ENCODE assay signal across 14 cellular contexts in genomic region chr7:158573310-158573709, GRCh38.
"Had no signal": no experiment of that assay in that cellular context is flagged by ENCODE, and none has a peak within 500 bp of the region (broad histone marks: within the 10 kb centered on the region; RNA-seq: fewer than 3 reads in every experiment).

No MANE protein-coding gene starts in this region.

- H3K36me3 ChIP-seq: esophagus muscularis mucosa, lower lobe of right lung, right lobe of liver, transverse colon, vagina had no signal

- H3K4me3 ChIP-seq: esophagus muscularis mucosa, lower lobe of right lung, right lobe of liver, smooth muscle cell, transverse colon, vagina had no signal

- H3K9me3 Mint-ChIP-seq: activated CD4-positive, alpha-beta memory T cell treated with anti-CD3 and anti-CD28 coated beads for 36 hours had no signal

- H3K4me3 Mint-ChIP-seq: activated CD4-positive, alpha-beta memory T cell treated with anti-CD3 and anti-CD28 coated beads for 36 hours; activated naive CD8-positive, alpha-beta T cell had no signal

- H3K9me3 ChIP-seq: esophagus muscularis mucosa, lower lobe of right lung, right lobe of liver, transverse colon, vagina had no signal

- H3K4me1 ChIP-seq: lower lobe of right lung, right lobe of liver, vagina had no signal

- DNase-seq: activated CD4-positive, alpha-beta memory T cell treated with anti-CD3 and anti-CD28 coated beads for 36 hours; activated gamma-delta T cell; activated T-cell treated with anti-CD3 and anti-CD28 coated beads, Interleukin-2, amount 50 U/mL, for 48 hours; amniotic stem cell; caudate nucleus; left colon; lower lobe of right lung; right lobe of liver; stimulated activated naive CD8-positive, alpha-beta T cell treated with anti-CD3 and anti-CD28 coated beads, Interleukin-15, Interleukin-2, amounts not matched to agents 100 U/mL and 50 U/mL, for 24 hours; transverse colon had no signal

- H3K27ac ChIP-seq: esophagus muscularis mucosa, lower lobe of right lung, right lobe of liver, transverse colon, vagina had no signal

- H3K36me3 Mint-ChIP-seq: activated CD4-positive, alpha-beta memory T cell treated with anti-CD3 and anti-CD28 coated beads for 36 hours; activated naive CD8-positive, alpha-beta T cell had no signal

- ATAC-seq: left colon; lower lobe of right lung; stimulated activated naive CD8-positive, alpha-beta T cell treated with anti-CD3 and anti-CD28 coated beads, Interleukin-15, Interleukin-2, amounts not matched to agents 100 U/mL and 50 U/mL, for 24 hours had no signal

- H3K27ac Mint-ChIP-seq: activated CD4-positive, alpha-beta memory T cell treated with anti-CD3 and anti-CD28 coated beads for 36 hours; activated naive CD8-positive, alpha-beta T cell had no signal
